ENCODE assay signal across 2 cellular contexts in genomic region chr20:2822073-2822472, GRCh38.
TF ChIP-seq lines count a peak whose summit lies in the region.

No MANE protein-coding gene starts in this region.

TF ChIP-seq in SK-N-SH, 30 proteins besides CTCF, POLR2A, EP300 and RAD21:
- TF ChIP-seq ELF1 (IDR thresholded peaks at IDR 0.05) (no peak), TCF12 (IDR thresholded peaks at IDR 0.05) (peak; percentile 31; the same call in 1 of the 2 replicates)

TF ChIP-seq in K562, 482 proteins besides CTCF, POLR2A, EP300 and RAD21 (continues in another document):
- TF ChIP-seq BDP1 (IDR thresholded peaks at IDR 0.05; ENCODE audit: insufficient read depth, insufficient read length): no peak
- 0 out of 2 replicates have a peak, but pooled peaks have one; percentile 32 for TF ChIP-seq TFAP4 (CRISPR knock-in tag; IDR thresholded peaks at IDR 0.05; ENCODE audit: borderline replicate concordance)
- TF ChIP-seq KDM1A (IDR thresholded peaks at IDR 0.05): peak; percentile 62 to 80; a peak in 3 of 4 replicates
- TF ChIP-seq CXXC5 (CRISPR knock-in tag; IDR thresholded peaks at IDR 0.05): no peak
- TF ChIP-seq HINFP (tag; conservative IDR thresholded peaks at IDR 0.05; ENCODE audit: low read depth): no peak
- no peak for TF ChIP-seq SP1 (CRISPR knock-in tag; IDR thresholded peaks at IDR 0.05)
- no peak for TF ChIP-seq SNAPC5 (CRISPR knock-in tag; IDR thresholded peaks at IDR 0.05)
- TF ChIP-seq CBFA2T3 (IDR thresholded peaks at IDR 0.05): 0 out of 2 replicates have a peak, but pooled peaks have one; percentile 10
- TF ChIP-seq CREB5 (CRISPR knock-in tag; IDR thresholded peaks at IDR 0.05): no peak
- TF ChIP-seq HDAC1 (IDR thresholded peaks at IDR 0.05): peak in 1 of 2 experiments; percentile 25; a peak in 1 of 4 replicates
- no peak for TF ChIP-seq NR1H2 (CRISPR knock-in tag; IDR thresholded peaks at IDR 0.05)
- no peak for TF ChIP-seq RBM14 (IDR thresholded peaks at IDR 0.05; ENCODE audit: borderline replicate concordance, insufficient read depth, low read depth, low read length)
- TF ChIP-seq RBM17 (IDR thresholded peaks at IDR 0.05; ENCODE audit: borderline replicate concordance, low read depth, low read length): no peak
- TF ChIP-seq ATF4 (CRISPR knock-in tag; IDR thresholded peaks at IDR 0.05): no peak
- TF ChIP-seq ZNF174 (CRISPR knock-in tag; IDR thresholded peaks at IDR 0.05): no peak
- no peak for TF ChIP-seq HDAC2 (IDR thresholded peaks at IDR 0.05)
- peak in 1 of 2 experiments; percentile 67; a peak in 1 of 4 replicates for TF ChIP-seq RCOR1 (IDR thresholded peaks at IDR 0.05; ENCODE audit: borderline replicate concordance in 1 of 2, low read depth in 2 of 2, low read length in 2 of 2)
- no peak for TF ChIP-seq L3MBTL2 (IDR thresholded peaks at IDR 0.05)
- no peak for TF ChIP-seq MEIS2 (IDR thresholded peaks at IDR 0.05; ENCODE audit: partially characterized antibody)
- TF ChIP-seq NFRKB (IDR thresholded peaks at IDR 0.05; ENCODE audit: low read depth): no peak
- no peak for TF ChIP-seq RB1 (IDR thresholded peaks at IDR 0.05; ENCODE audit: low read depth)
- TF ChIP-seq ESRRB (CRISPR knock-in tag; IDR thresholded peaks at IDR 0.05; ENCODE audit: borderline replicate concordance): no peak
- no peak for TF ChIP-seq TCF7 (IDR thresholded peaks at IDR 0.05; ENCODE audit: borderline replicate concordance)
- no peak for TF ChIP-seq ZNF592 (IDR thresholded peaks at IDR 0.05)
- no peak for TF ChIP-seq SAFB (IDR thresholded peaks at IDR 0.05; ENCODE audit: borderline replicate concordance, low read depth, low read length)
- no peak for TF ChIP-seq POLR2B (IDR thresholded peaks at IDR 0.05; ENCODE audit: low read depth, partially characterized antibody)
- TF ChIP-seq MGA (IDR thresholded peaks at IDR 0.05): no peak
- no peak for TF ChIP-seq C11orf30 (IDR thresholded peaks at IDR 0.05; ENCODE audit: low read depth)
- TF ChIP-seq CBX8 (IDR thresholded peaks at IDR 0.05; ENCODE audit: borderline replicate concordance, extremely low read depth, low read depth, low read length, poor library complexity, severe bottlenecking): no peak
- TF ChIP-seq E2F5 (CRISPR knock-in tag; IDR thresholded peaks at IDR 0.05): no peak
- TF ChIP-seq NR4A1 (CRISPR knock-in tag; IDR thresholded peaks at IDR 0.05): no peak
- TF ChIP-seq NR4A1 (tag; IDR thresholded peaks at IDR 0.05): no peak
- peak; percentile 27; the same call in 1 of the 2 replicates for TF ChIP-seq VEZF1 (CRISPR knock-in tag; IDR thresholded peaks at IDR 0.05)
- no peak for TF ChIP-seq GTF2F1 (IDR thresholded peaks at IDR 0.05; ENCODE audit: low read depth, low read length)
- no peak for TF ChIP-seq BRD9 (IDR thresholded peaks at IDR 0.05; ENCODE audit: low read depth, partially characterized antibody)
- no peak for TF ChIP-seq SLC30A9 (CRISPR knock-in tag; IDR thresholded peaks at IDR 0.05)
- no peak for TF ChIP-seq ZNF696 (CRISPR knock-in tag; conservative IDR thresholded peaks at IDR 0.05)
- no peak for TF ChIP-seq TAF7 (tag; IDR thresholded peaks at IDR 0.05)
